ENCODE assay signal across 8 cellular contexts in the genomic region with DNA sequence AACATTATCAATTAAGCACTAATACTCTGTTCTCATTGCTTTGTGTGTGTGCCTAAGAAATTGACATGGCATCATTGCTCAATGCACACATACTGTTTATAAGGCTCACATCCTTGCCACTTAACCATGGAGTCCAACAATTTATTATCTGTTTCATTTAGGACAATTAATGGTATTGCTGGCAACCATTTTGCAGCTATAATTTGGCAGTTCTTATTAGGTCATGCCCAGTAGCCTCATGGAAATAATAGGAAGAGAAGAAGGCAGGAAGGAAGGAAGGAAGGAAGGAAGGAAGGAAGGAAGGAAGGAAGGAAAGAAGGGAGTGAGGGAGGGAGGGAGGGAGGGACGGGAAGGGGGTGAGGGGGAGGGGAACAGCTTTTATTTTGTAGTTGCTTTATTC.
"Had no signal": no experiment of that assay in that cellular context is flagged by ENCODE, and none has a peak within 500 bp of the region (broad histone marks: within the 10 kb centered on the region; RNA-seq: fewer than 3 reads in every experiment).

No MANE protein-coding gene starts in this region.

- H3K4me3 Mint-ChIP-seq: IgD-negative memory B cell had no signal

- H3K4me1 Mint-ChIP-seq: IgD-negative memory B cell had no signal

- H3K36me3 Mint-ChIP-seq: IgD-negative memory B cell had no signal

- DNase-seq: IMR-90, KBM-7, KG1 had no signal

- H3K27ac Mint-ChIP-seq: IgD-negative memory B cell had no signal

- FAIRE-seq: HepG2, HTR-8/SVneo, K562 had no signal

- H3K4me3 ChIP-seq: K562 had no signal

- H3K27ac ChIP-seq: HL-60 had no signal

- ATAC-seq: HepG2, K562 had no signal
